16 cellular contexts compared by ENCODE assay signal in genomic region chr10:89478739-89479116, GRCh38. TPM values are rescaled to one million over a fixed set of nuclear protein-coding genes. Genes with fewer than 3 reads are reported as not detected.
A peak's percentile ranks its signal among the peaks of the same experiment; 100 is the strongest.
DNase-seq lines count a peak whose midpoint lies in the region; ATAC-seq, FAIRE-seq and TF ChIP-seq lines count a peak whose summit lies in the region.
"Had no signal": no experiment of that assay in that cellular context is flagged by ENCODE, and none has a peak within 500 bp of the region (broad histone marks: within the 10 kb centered on the region; RNA-seq: fewer than 3 reads in every experiment).

No MANE protein-coding gene starts in this region.

- no peaks in the 10 kb centered on the region for H3K36me3 ChIP-seq in pancreas

- intact Hi-C loops in Right ventricle myocardium inferior (cut with DNase I) (no loop called here), cardiac septum (cut with DNase I) (loop anchor here (5.0 to 10.0 kb wide), 2 partner anchors 51 to 76 kb away; no protein-coding TSS in a partner anchor), pancreas (cut with DNase I) (loop anchor here in 1 of 3 donors (10.0 kb wide), 1 partner anchor 56 kb away; the partner anchor contains the start of gene SLC16A12)

- ATAC-seq in Right ventricle myocardium inferior = peak; percentile 45
- ATAC-seq in pancreas = peak in 3 of 4 donors; percentile 4 to 12 (median 11)
- ATAC-seq in HG02763 (IDR thresholded peaks at IDR 0.05; ENCODE audit: unreplicated experiment) = no peak
- ATAC-seq: T-cell had no signal

- H3K9me3 ChIP-seq in pancreas = no peaks in the 10 kb centered on the region

- 49 to 59% methylated on average over 1 of the region's 1 CpG for WGBS in pancreas, 2 donors

- no peaks in the 10 kb centered on the region for H3K27me3 ChIP-seq in pancreas

- DNase-seq in Right ventricle myocardium inferior (ENCODE audit: missing footprints) (no peak), cardiac septum (ENCODE audit: low spot score) (no peak), fibroblast of pulmonary artery (ENCODE audit: low read depth) (peak; percentile 68), pancreas (no peak), NCI-H2029 treated with DMSO at 0.1 percent for 48 hours (lab: John Stamatoyannopoulos, UW) (no peak), NCI-H2171 treated with DMSO at 0.1 percent for 48 hours (lab: John Stamatoyannopoulos, UW) (no peak), GM10266 (ENCODE audit: extremely low spot score) (no peak)
- DNase-seq: activated CD4-positive, alpha-beta T cell treated with anti-CD3 and anti-CD28 coated beads, Interleukin-2, amount 10 ng/mL, durations not matched to agents 24 days and 14 days; cerebellar nuclear complex; NCI-H1105 treated with DMSO at 0.1 percent for 48 hours; NCI-H748 treated with DMSO at 0.1 percent for 48 hours; small intestine; T-cell had no signal

- H3K27ac ChIP-seq in pancreas = peak overlapping the region in 2 of 4 donors; percentile 50 to 59
- H3K27ac ChIP-seq: 22Rv1 had no signal

- H3K4me3 ChIP-seq in fibroblast of pulmonary artery (replicated peaks; ENCODE audit: low read depth, low read length) (no peak overlapping the region), pancreas (no peak overlapping the region)

- no peak for FAIRE-seq in pancreas (lab: Jason Lieb, UNC)
- FAIRE-seq: small intestine had no signal

- TF ChIP-seq CTCF in fibroblast of pulmonary artery (IDR thresholded peaks at IDR 0.05; ENCODE audit: low read length, missing control alignments) (no peak), pancreas (IDR thresholded peaks at IDR 0.05) (no peak), GM10266 (IDR thresholded peaks at IDR 0.05; ENCODE audit: control insufficient read depth, insufficient read depth, low read depth, missing control alignments) (no peak)

- H3K4me1 ChIP-seq in pancreas = peaks cover 9 to 65% (median 59%) of the 10 kb centered on the region in 3 donors

RNA-seq across cellular contexts. Expression of gene SLC16A12, which starts 56.7 kb away (rescaled TPM):
- total RNA-seq in Right ventricle myocardium inferior (1.1 TPM), cardiac septum (3.1 TPM), pancreas (10 to 100 TPM; 12.8 to 38.2 (median 28.4) TPM)
- 10 to 100 TPM in 1 of 2 donors, 1 to 10 TPM in 1; 6.0 to 18.8 TPM for polyA plus RNA-seq in pancreas
- total RNA-seq: activated CD4-positive, alpha-beta T cell treated with anti-CD3 and anti-CD28 coated beads, Interleukin-2, amount 10 ng/mL, durations not matched to agents 24 days and 14 days; lung microvascular endothelial cell; T-cell had no signal
